In genomic region chr20:31933698-31934097, GRCh38 we compare ENCODE assay signal across 20 cellular contexts. TPM values are rescaled to one million over a fixed set of nuclear protein-coding genes. Genes with fewer than 3 reads are reported as not detected.
DNase-seq lines count a peak whose midpoint lies in the region; ATAC-seq and TF ChIP-seq lines count a peak whose summit lies in the region.
"Had no signal": no experiment of that assay in that cellular context is flagged by ENCODE, and none has a peak within 500 bp of the region (broad histone marks: within the 10 kb centered on the region; RNA-seq: fewer than 3 reads in every experiment).

No MANE protein-coding gene starts in this region.

- ATAC-seq in RWPE2 (ENCODE audit: low read depth) (peak; percentile 75), GM19023 (IDR thresholded peaks at IDR 0.05; ENCODE audit: unreplicated experiment) (no peak)
- ATAC-seq: A549, HCT116 had no signal

- TF ChIP-seq CTCF in RWPE2 (IDR thresholded peaks at IDR 0.05; ENCODE audit: poor library complexity, severe bottlenecking), result no peak
- no peak for TF ChIP-seq CTCF in epithelial cell of esophagus (IDR thresholded peaks at IDR 0.05; ENCODE audit: insufficient read depth, low read depth, low read length, missing control alignments)
- TF ChIP-seq CTCF in neural progenitor cell (IDR thresholded peaks at IDR 0.05), result no peak

- H3K36me3 Mint-ChIP-seq in neural progenitor cell, result no peaks in the 10 kb centered on the region

- H4K8ac ChIP-seq in mesenchymal stem cell (ENCODE audit: low read length), result no peak overlapping the region

- peaks cover 4% of the 10 kb centered on the region for H3K27me3 Mint-ChIP-seq in neural progenitor cell (ENCODE audit: insufficient read depth, low read depth)

- no peak overlapping the region for H2BK5ac ChIP-seq in mesenchymal stem cell (ENCODE audit: low read depth, low read length, poor library complexity, severe bottlenecking)

- H4K20me1 ChIP-seq in neural progenitor cell (ENCODE audit: low read depth), result no peaks in the 10 kb centered on the region

- no peak overlapping the region for H2BK120ac ChIP-seq in mesenchymal stem cell (ENCODE audit: low read depth, low read length)

- no peak overlapping the region for H3K23ac ChIP-seq in mesenchymal stem cell (ENCODE audit: low read length in 2 of 2)

- H2BK12ac ChIP-seq in mesenchymal stem cell (ENCODE audit: low read length in 2 of 2), result no peak overlapping the region

- H3K79me1 ChIP-seq in mesenchymal stem cell (replicated peaks; ENCODE audit: low read length, poor library complexity, severe bottlenecking), result no peaks in the 10 kb centered on the region

- H3K4me3 ChIP-seq in RWPE2 (ENCODE audit: severe bottlenecking), result no peak overlapping the region
- H3K4me3 ChIP-seq in epithelial cell of esophagus (ENCODE audit: low read length), result no peak overlapping the region
- no peak overlapping the region for H3K4me3 ChIP-seq in mesenchymal stem cell (ENCODE audit: insufficient read depth in 1 of 2, low read depth in 1 of 2, low read length in 2 of 2)
- H3K4me3 ChIP-seq in neural progenitor cell, result no peak overlapping the region
- H3K4me3 ChIP-seq: A549 had no signal

- no peaks in the 10 kb centered on the region for H3K27me3 ChIP-seq in RWPE2 (ENCODE audit: insufficient read depth, poor library complexity, severe bottlenecking)
- H3K27me3 ChIP-seq in mesenchymal stem cell (ENCODE audit: control insufficient read depth in 1 of 2, insufficient read depth in 1 of 2, low read length in 2 of 2), result peaks cover 13 to 36% of the 10 kb centered on the region in 2 experiments
- no peaks in the 10 kb centered on the region for H3K27me3 ChIP-seq in neural progenitor cell

- H2AK5ac ChIP-seq in mesenchymal stem cell (ENCODE audit: low read length, severe bottlenecking), result no peak overlapping the region

- no peaks in the 10 kb centered on the region for H3K9me3 Mint-ChIP-seq in neural progenitor cell
- H3K9me3 Mint-ChIP-seq: CD4-positive, alpha-beta T cell; HFFc6 had no signal

- H3K18ac ChIP-seq in mesenchymal stem cell (ENCODE audit: low read depth in 1 of 2, low read length in 2 of 2), result no peak overlapping the region

- WGBS in mesenchymal stem cell, result 81% methylated on average over 10 of the region's 10 CpGs

- no peaks in the 10 kb centered on the region for H3F3A ChIP-seq in neural progenitor cell (ENCODE audit: low read depth)

- peak overlapping the region; percentile 48 for H4K91ac ChIP-seq in mesenchymal stem cell (ENCODE audit: low read length)

- no peaks in the 10 kb centered on the region for H3K9me3 ChIP-seq in RWPE2 (ENCODE audit: severe bottlenecking)
- no peaks in the 10 kb centered on the region for H3K9me3 ChIP-seq in mesenchymal stem cell (ENCODE audit: control insufficient read depth, low read length)
- no peaks in the 10 kb centered on the region for H3K9me3 ChIP-seq in neural progenitor cell (ENCODE audit: low read depth)
- H3K9me3 ChIP-seq: A549, Caco-2 had no signal

- H2AFZ ChIP-seq in mesenchymal stem cell (ENCODE audit: low read depth, low read length) (no peak overlapping the region), neural progenitor cell (replicated peaks) (no peak overlapping the region)

- H3K36me3 ChIP-seq in RWPE2 (ENCODE audit: low read depth) (no peaks in the 10 kb centered on the region), mesenchymal stem cell (ENCODE audit: control insufficient read depth in 1 of 2, insufficient read depth in 2 of 2, low read depth in 1 of 2, low read length in 2 of 2) (no peaks in the 10 kb centered on the region), neural progenitor cell (no peaks in the 10 kb centered on the region)

- H3K4me1 ChIP-seq in RWPE2 (ENCODE audit: insufficient read depth, poor library complexity, severe bottlenecking), result no peaks in the 10 kb centered on the region
- H3K4me1 ChIP-seq in mesenchymal stem cell (ENCODE audit: control insufficient read depth, insufficient read depth, low read depth, low read length), result no peaks in the 10 kb centered on the region
- peaks cover 6% of the 10 kb centered on the region for H3K4me1 ChIP-seq in neural progenitor cell
- H3K4me1 ChIP-seq: A549, Caco-2 had no signal

- no peak overlapping the region for H3K4ac ChIP-seq in mesenchymal stem cell (ENCODE audit: low read depth in 1 of 2, low read length in 2 of 2)

- H3K9ac ChIP-seq in mesenchymal stem cell (ENCODE audit: low read length), result no peak overlapping the region
- no peak overlapping the region for H3K9ac ChIP-seq in neural progenitor cell

- no peaks in the 10 kb centered on the region for H3K4me1 Mint-ChIP-seq in neural progenitor cell

- H3K27ac ChIP-seq in RWPE2 (ENCODE audit: poor library complexity, severe bottlenecking) (no peak overlapping the region), mesenchymal stem cell (ENCODE audit: low read length, poor library complexity, severe bottlenecking) (no peak overlapping the region), neural progenitor cell (no peak overlapping the region)
- H3K27ac ChIP-seq: 22Rv1, A549, C4-2B had no signal

- no peak overlapping the region for H3K4me2 ChIP-seq in mesenchymal stem cell (ENCODE audit: low read length, poor library complexity, severe bottlenecking)
- no peak overlapping the region for H3K4me2 ChIP-seq in neural progenitor cell
- H3K4me2 ChIP-seq: A549 had no signal

- H3K27ac Mint-ChIP-seq in neural progenitor cell, result no peak overlapping the region
- H3K27ac Mint-ChIP-seq: CD4-positive, alpha-beta T cell; HFFc6 had no signal

- H3K4me3 Mint-ChIP-seq in neural progenitor cell, result no peak overlapping the region
- H3K4me3 Mint-ChIP-seq: CD4-positive, alpha-beta T cell; HFFc6 had no signal

- H3K14ac ChIP-seq in mesenchymal stem cell (ENCODE audit: low read length in 2 of 2), result no peak overlapping the region

- no peak overlapping the region for H2BK15ac ChIP-seq in mesenchymal stem cell (ENCODE audit: low read depth, poor library complexity, severe bottlenecking)

- H3K79me2 ChIP-seq in neural progenitor cell (ENCODE audit: low read depth), result no peaks in the 10 kb centered on the region

- DNase-seq in DMS 273 (lab: John Stamatoyannopoulos, UW; ENCODE audit: unreplicated experiment) (peak; percentile 44), DMS 273 treated with DMSO at 0.1 percent for 48 hours (lab: John Stamatoyannopoulos, UW) (no peak), RWPE2 (ENCODE audit: low spot score) (no peak), epithelial cell of esophagus (ENCODE audit: low read depth) (peak; percentile 40), mesenchymal stem cell (no peak), neural progenitor cell (ENCODE audit: low spot score) (no peak), anterior cingulate cortex (lab: John Stamatoyannopoulos, UW) (no peak)
- DNase-seq: AML-193; Caco-2; CD4-positive, alpha-beta T cell; DMS79 treated with DMSO at 0.1 percent for 48 hours; GF-D8; GOT3; H7; HFFc6 had no signal

RNA-seq across cellular contexts. Expression of gene PDRG1, which starts 18.1 kb away (rescaled TPM):
- polyA plus RNA-seq in mesenchymal stem cell (2013, experiment 1 of 2), result 10.6 TPM
- 11.3 TPM for polyA plus RNA-seq in mesenchymal stem cell (2013, experiment 2 of 2)
- 11.1 and 15.3 TPM in 2 replicates for total RNA-seq in neural progenitor cell (ENCODE audit: low replicate concordance)

RNA-seq across cellular contexts. Expression of gene XKR7, which starts 34.3 kb away (rescaled TPM):
- not detected for polyA plus RNA-seq in mesenchymal stem cell (2013, experiment 1 of 2)
- under 0.01 TPM for polyA plus RNA-seq in mesenchymal stem cell (2013, experiment 2 of 2)
- 0.07 and 0.19 TPM in 2 replicates for total RNA-seq in neural progenitor cell (ENCODE audit: low replicate concordance)
- total RNA-seq: Caco-2; CD4-positive, alpha-beta T cell; HFFc6 had no signal

Comparison
In these comparisons a context has a peak if more than half of its experiments do, and no peak if none do; other contexts are left out.
1. DNase-seq: peak in DMS 273 (single experiment) and epithelial cell of esophagus (single experiment); none in DMS 273 treated with DMSO at 0.1 percent for 48 hours (single experiment), RWPE2 (single experiment), mesenchymal stem cell (single experiment), neural progenitor cell (single experiment) and anterior cingulate cortex (0 of 58).